8 cellular contexts compared by ENCODE assay signal in the genomic region with DNA sequence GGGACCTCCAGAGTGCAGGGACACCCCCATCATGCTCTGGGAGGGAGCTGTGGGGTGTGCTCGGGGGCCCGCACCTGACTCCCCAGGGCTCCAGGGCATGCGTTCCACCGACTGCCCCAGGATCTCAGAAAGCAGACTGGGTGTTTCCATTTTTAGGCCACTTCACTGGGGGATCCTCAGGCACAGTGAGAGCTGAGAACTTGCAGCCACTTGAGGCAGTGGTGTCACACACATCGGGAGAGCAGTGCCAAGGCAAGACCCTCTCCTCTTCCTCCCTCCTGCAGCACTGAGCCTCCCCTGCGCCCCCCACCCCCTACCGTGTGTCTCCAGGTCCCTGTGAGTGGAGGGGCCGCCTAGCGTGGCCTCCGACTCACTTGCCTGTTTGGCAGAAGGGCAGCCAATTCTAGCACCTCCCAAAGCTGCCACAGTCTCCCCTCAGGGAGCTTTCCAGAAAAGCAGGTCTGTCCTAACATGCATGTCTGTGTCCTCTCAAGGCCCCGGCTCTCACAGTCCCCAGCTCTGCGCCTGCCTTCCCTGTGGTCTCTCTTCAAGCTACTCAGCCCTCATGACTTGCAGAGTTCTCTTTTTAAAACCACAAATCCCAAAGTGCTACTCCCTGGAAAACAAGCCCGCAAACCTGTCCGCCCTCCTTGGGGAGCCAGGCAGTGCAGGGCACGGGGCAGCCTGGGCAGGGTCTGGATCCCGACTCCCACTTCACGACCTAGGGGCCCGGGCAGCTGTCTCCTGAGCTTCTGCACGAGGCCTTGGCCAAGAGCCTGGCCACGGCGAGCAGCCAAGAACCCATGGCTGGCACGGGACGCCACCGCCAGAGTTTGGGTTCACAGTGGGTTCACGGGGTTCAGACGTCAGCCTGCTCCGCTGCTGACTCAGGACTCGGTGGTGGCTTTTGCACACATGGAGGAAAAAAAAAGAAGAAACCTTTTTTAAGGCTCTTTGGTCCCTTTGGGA.
DNase-seq lines count a peak whose midpoint lies in the region; FAIRE-seq and TF ChIP-seq lines count a peak whose summit lies in the region.

No MANE protein-coding gene starts in this region.

- H2BK15ac ChIP-seq in H9 (ENCODE audit: low read depth, low read length), result no peak overlapping the region

- no peaks in the 10 kb centered on the region for H3K27me3 Mint-ChIP-seq in H9 (ENCODE audit: low read depth)

- no peak overlapping the region for H4K8ac ChIP-seq in H9 (replicated peaks; ENCODE audit: insufficient read length, low read depth, low read length)

- peak overlapping the region; percentile 6; the same call in 1 of the 2 replicates for H3K14ac ChIP-seq in H9 (ENCODE audit: insufficient read depth, low read length)

- no peak overlapping the region for H4K91ac ChIP-seq in H9 (ENCODE audit: insufficient read length, low read depth, low read length)

- TF ChIP-seq CTCF in AG09319 (IDR thresholded peaks at IDR 0.05; ENCODE audit: low read depth, low read length) (peak; percentile 25), H9 (conservative IDR thresholded peaks at IDR 0.05) (peak; percentile 58), astrocyte of the spinal cord (IDR thresholded peaks at IDR 0.05; ENCODE audit: low read depth, low read length) (peak; percentile 34), kidney (IDR thresholded peaks at IDR 0.05; ENCODE audit: borderline replicate concordance, extremely low read depth, insufficient read depth) (no peak)

- H3K27me3 ChIP-seq in H9 (ENCODE audit: insufficient read depth, low read length) (no peaks in the 10 kb centered on the region), HAP-1 (ENCODE audit: low read depth) (no peaks in the 10 kb centered on the region)

- peaks cover 23% of the 10 kb centered on the region; the same call in 1 of the 2 replicates for H3K79me2 ChIP-seq in H9 (ENCODE audit: insufficient read depth, low read length)

- H3K4me1 Mint-ChIP-seq in H9, result peaks cover 76 to 81% of the 10 kb centered on the region in 2 experiments

- no peak overlapping the region for H3K4me3 Mint-ChIP-seq in H9

- H3K18ac ChIP-seq in H9 (ENCODE audit: insufficient read length, low read depth, low read length), result no peak overlapping the region

- H3K27ac Mint-ChIP-seq in H9, result peak overlapping the region; percentile 77 to 97 (median 94); a peak in 5 of 7 replicates

- no peak overlapping the region for H3K9ac ChIP-seq in H9 (ENCODE audit: extremely low read depth, insufficient read length, low read length)
- H3K9ac ChIP-seq in kidney (ENCODE audit: low read length in 2 of 2), result peak overlapping the region in 1 of 2 donors; percentile 2

- no peak overlapping the region for H3K23ac ChIP-seq in H9 (ENCODE audit: insufficient read length, low read depth, low read length)

- no peak overlapping the region for H4K5ac ChIP-seq in H9 (ENCODE audit: insufficient read length, low read depth, low read length)

- H3K9me3 ChIP-seq in H9 (ENCODE audit: control insufficient read depth, low read depth, low read length), result no peaks in the 10 kb centered on the region
- H3K9me3 ChIP-seq in kidney (ENCODE audit: control insufficient read depth in 1 of 2, low read length in 2 of 2), result no peaks in the 10 kb centered on the region
- no peaks in the 10 kb centered on the region for H3K9me3 ChIP-seq in HAP-1

- whole genome bisulfite sequencing in H9 (ENCODE audit: extremely low coverage, insufficient read length, low lambda C conversion rate), result no CpG with 5 or more reads among the region's 28 CpGs

- no peaks in the 10 kb centered on the region for H3K23me2 ChIP-seq in H9 (ENCODE audit: insufficient read length, low read depth, low read length, poor library complexity, severe bottlenecking)

- in situ Hi-C loops in astrocyte of the spinal cord (cut with HindIII; ENCODE audit: low sequenced_read_pairs) (no loop called here), HAP-1 (cut with MboI; ENCODE audit: low sequenced_read_pairs) (no loop called here)

- H3K36me3 ChIP-seq in kidney (ENCODE audit: control insufficient read depth in 1 of 2, insufficient read depth in 2 of 2, low read length in 2 of 2), result peaks cover 0 to 12% of the 10 kb centered on the region in 2 donors
- H3K36me3 ChIP-seq in HAP-1 (replicated peaks), result no peaks in the 10 kb centered on the region; the same call in 1 of the 2 replicates

- H3K4me1 ChIP-seq in H9 (ENCODE audit: insufficient read depth, low read length) (peaks cover 15% of the 10 kb centered on the region; the same call in 1 of the 2 replicates), kidney (ENCODE audit: control insufficient read depth in 1 of 2, insufficient read depth in 1 of 2, low read depth in 1 of 2, low read length in 2 of 2) (peaks cover 26 to 44% of the 10 kb centered on the region in 2 donors), HAP-1 (peaks cover 11% of the 10 kb centered on the region)

- H3K27ac ChIP-seq in H9 (ENCODE audit: insufficient read length, low read depth, low read length) (no peak overlapping the region), kidney (ENCODE audit: low read depth in 2 of 2, low read length in 2 of 2) (peak overlapping the region; percentile 84 to 91)

- H2BK120ac ChIP-seq in H9 (ENCODE audit: low read depth, low read length, poor library complexity, severe bottlenecking), result no peak overlapping the region

- H2AFZ ChIP-seq in H9 (ENCODE audit: low read length), result no peak overlapping the region

- H3K4me3 ChIP-seq in astrocyte of the spinal cord (ENCODE audit: low read depth, low read length) (no peak overlapping the region), kidney (ENCODE audit: low read length in 2 of 2) (peak overlapping the region in 1 of 2 donors; percentile 25), HAP-1 (no peak overlapping the region)

- no peak overlapping the region for H3K56ac ChIP-seq in H9 (ENCODE audit: insufficient read length, low read depth, low read length)

- H2AK5ac ChIP-seq in H9 (ENCODE audit: insufficient read length, low read length), result no peak overlapping the region

- no peak overlapping the region for H2BK5ac ChIP-seq in H9 (ENCODE audit: insufficient read length, low read length)

- no peaks in the 10 kb centered on the region for H4K20me1 ChIP-seq in H9 (ENCODE audit: control insufficient read depth, insufficient read depth, insufficient read length)

- peaks cover 16% of the 10 kb centered on the region for H3K79me1 ChIP-seq in H9 (ENCODE audit: insufficient read depth, low read depth, low read length, poor library complexity, severe bottlenecking)

- H2BK12ac ChIP-seq in H9 (ENCODE audit: insufficient read length, low read depth, low read length), result no peak overlapping the region

- peaks cover 0 to 9% (median 4%) of the 10 kb centered on the region in 3 experiments; a peak in 4 of 7 replicates for H3K36me3 Mint-ChIP-seq in H9 (ENCODE audit: insufficient read depth in 1 of 3, low read depth in 3 of 3)

- H3T11ph ChIP-seq in H9 (ENCODE audit: low read length), result no peak overlapping the region

- no peak overlapping the region for H3K4me2 ChIP-seq in H9 (ENCODE audit: insufficient read depth, insufficient read length, low read length)

- H2BK20ac ChIP-seq in H9 (ENCODE audit: low read depth, low read length, poor library complexity, severe bottlenecking), result no peak overlapping the region

- intact Hi-C loops in kidney (cut with DNase I), result no loop called here

- no peaks in the 10 kb centered on the region for H3K9me3 Mint-ChIP-seq in H9

- no peak for FAIRE-seq in kidney (lab: Jason Lieb, UNC)

- DNase-seq in AG09319 (ENCODE audit: extremely low read depth, low read depth) (peak; percentile 61), H9 (no peak), astrocyte of the spinal cord (ENCODE audit: low read depth, low spot score) (peak; percentile 77), kidney (peak; percentile 83), stromal cell of bone marrow (ENCODE audit: low read depth) (peak; percentile 74), NCI-H345 (lab: John Stamatoyannopoulos, UW) (no peak), NOMO-1 (lab: John Stamatoyannopoulos, UW; ENCODE audit: unreplicated experiment in 2 of 2) (no peak), HAP-1 (ENCODE audit: low spot score in 2 of 2) (no peak)

- no peak overlapping the region for H3K4ac ChIP-seq in H9 (ENCODE audit: low read depth, low read length)

Comparison
In these comparisons a context has a peak if more than half of its experiments do, and no peak if none do; other contexts are left out.
1. DNase-seq: peak in AG09319 (single experiment), astrocyte of the spinal cord (single experiment), kidney (single experiment) and stromal cell of bone marrow (single experiment); none in H9 (single experiment), NCI-H345 (single experiment), NOMO-1 (0 of 2) and HAP-1 (0 of 2).